15 cellular contexts compared by ENCODE assay signal in the genomic region with DNA sequence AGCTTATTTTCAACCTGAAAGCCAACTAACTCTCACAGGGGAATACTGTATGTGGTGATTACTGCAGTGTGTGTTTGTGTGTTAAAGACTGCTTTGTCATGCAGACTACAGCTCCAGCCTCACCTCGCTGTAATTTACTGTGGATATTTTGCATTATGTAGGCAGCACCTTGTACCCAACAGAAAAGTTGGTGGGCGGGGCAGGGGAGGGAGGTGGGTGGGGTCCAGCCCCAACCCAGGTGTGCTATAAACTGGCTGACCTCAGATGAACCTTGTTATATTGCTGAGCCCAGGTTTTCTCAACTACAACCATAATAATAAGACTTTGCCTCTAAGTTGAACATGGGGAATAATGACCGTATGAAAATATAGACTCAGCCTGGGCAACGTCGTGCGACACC. TPM values are rescaled to one million over a fixed set of nuclear protein-coding genes. Genes with fewer than 3 reads are reported as not detected.
DNase-seq lines count a peak whose midpoint lies in the region; ATAC-seq, FAIRE-seq and TF ChIP-seq lines count a peak whose summit lies in the region.
"Not testable (repeated sequence)": the region's sequence is repeated elsewhere in the genome, so short reads cannot be mapped to it uniquely, and the experiment has no call there.
"Had no signal": no experiment of that assay in that cellular context is flagged by ENCODE, and none has a peak within 500 bp of the region (broad histone marks: within the 10 kb centered on the region; RNA-seq: fewer than 3 reads in every experiment).

No MANE protein-coding gene starts in this region.

- not testable (repeated sequence) for TF ChIP-seq POLR2A in K562 (conservative IDR thresholded peaks at IDR 0.05); transverse colon (IDR thresholded peaks at IDR 0.05)

- H4K20me1 ChIP-seq in K562 (replicated peaks; ENCODE audit: control insufficient read depth, insufficient read depth, low read length), result not testable (repeated sequence)

- ATAC-seq in K562, result not testable (repeated sequence)
- peak; percentile 87 for ATAC-seq in mucosa of descending colon

- not testable (repeated sequence) for H3K27ac ChIP-seq in K562 (ENCODE audit: extremely low read depth, low read depth, low read length); colonic mucosa; small intestine (ENCODE audit: low read depth in 1 of 2, low read length in 1 of 2)
- peak overlapping the region; percentile 46 to 73 (median 63) for H3K27ac ChIP-seq in transverse colon

- DNase-seq in LNCaP clone FGC (ENCODE audit: low read depth), result peak; percentile 25
- DNase-seq in K562 (ENCODE audit: extremely low read depth in 1 of 4, low spot score in 3 of 4), result not testable (repeated sequence)
- DNase-seq in colonic mucosa, result peak; percentile 32
- DNase-seq in mucosa of descending colon, result peak in 2 of 3 donors; percentile 57 to 64
- DNase-seq in small intestine, result peak; percentile 86
- DNase-seq in transverse colon, result peak; percentile 41

- not testable (repeated sequence) for H3K4me3 ChIP-seq in LNCaP clone FGC (ENCODE audit: low read depth, low read length); K562; colonic mucosa; mucosa of descending colon; small intestine (ENCODE audit: low read depth in 1 of 2, low read length in 2 of 2); transverse colon

- not testable (repeated sequence) for H3K4me1 ChIP-seq in K562 (replicated peaks in 1 of 2; ENCODE audit: control insufficient read depth in 2 of 2, insufficient read depth in 2 of 2, low read length in 2 of 2); colonic mucosa; mucosa of descending colon (ENCODE audit: low read depth); small intestine (ENCODE audit: control insufficient read depth in 2 of 2, insufficient read depth in 1 of 2, low read depth in 1 of 2, low read length in 1 of 2)
- H3K4me1 ChIP-seq in transverse colon, result peaks cover 0 to 14% (median 6%) of the 10 kb centered on the region in 4 donors

- CTCF ChIA-PET in K562 (lab: Yijun Ruan, JAX; ENCODE audit: low intra/inter-chr PET ratio), result interaction anchor here (0.6 kb wide), 1 partner anchor 150 kb away, joined by 3 read pairs; no protein-coding TSS in a partner anchor

- TF ChIP-seq EP300 in K562 (IDR thresholded peaks at IDR 0.05; ENCODE audit: low read length); transverse colon (IDR thresholded peaks at IDR 0.05; ENCODE audit: low read depth): not testable (repeated sequence)

- in situ Hi-C loops in K562 (cut with MboI), result loop anchor here (10.0 kb wide), 1 partner anchor 901 kb away; a partner anchor contains a TSS
- in situ Hi-C loops in transverse colon (cut with MboI; ENCODE audit: low pct_ligation_motif_present in 1 of 4, low pct_unique_long_range_greater_than_20kb in 1 of 4, low sequenced_read_pairs in 3 of 4), result loop anchor here in 1 of 4 donors (25.0 kb wide), 1 partner anchor 146 kb away; no protein-coding TSS in a partner anchor

- H3K27me3 ChIP-seq in K562 (ENCODE audit: control insufficient read depth in 2 of 2, insufficient read depth in 2 of 2, low read length in 2 of 2), result peaks cover 3 to 31% of the 10 kb centered on the region in 2 experiments; a peak in 2 of 5 replicates
- H3K27me3 ChIP-seq in colonic mucosa; small intestine (ENCODE audit: control insufficient read depth in 2 of 2, insufficient read depth in 2 of 2, low read length in 2 of 2); transverse colon: not testable (repeated sequence)

- POLR2A ChIA-PET in K562 (lab: Yijun Ruan, JAX), result interaction anchor here (2.0 kb wide), 1 partner anchor 8 kb away, joined by 4 read pairs; no protein-coding TSS in a partner anchor

- H3K79me2 ChIP-seq in K562 (ENCODE audit: control insufficient read depth, insufficient read depth, low read length), result not testable (repeated sequence)

- FAIRE-seq in K562 (lab: Jason Lieb, UNC), result peak; percentile 79
- FAIRE-seq in small intestine (lab: Jason Lieb, UNC), result not testable (repeated sequence)

- not testable (repeated sequence) for H3K9ac ChIP-seq in K562 (ENCODE audit: insufficient read depth in 1 of 2, low read depth in 2 of 2, low read length in 2 of 2); colonic mucosa (ENCODE audit: low read depth in 2 of 2, low read length in 2 of 2)

- intact Hi-C loops in K562 (cut with micrococcal nuclease), result loop anchor here (10.0 kb wide), 2 partner anchors 91 to 521 kb away; no protein-coding TSS in a partner anchor
- intact Hi-C loops in colonic mucosa (cut with DNase I); mucosa of descending colon (cut with DNase I, micrococcal nuclease); transverse colon (cut with DNase I; ENCODE audit: low total_unique reads): not testable (repeated sequence)

- TF ChIP-seq RAD21 in K562 (CRISPR knock-in tag; conservative IDR thresholded peaks at IDR 0.05 in 1 of 2, IDR thresholded peaks at IDR 0.05 in 1 of 2), result not testable (repeated sequence)

- not testable (repeated sequence) for H3K4me2 ChIP-seq in K562 (ENCODE audit: insufficient read depth, low read length)

- not testable (repeated sequence) for H2AFZ ChIP-seq in K562 (ENCODE audit: low read depth, low read length)

- not testable (repeated sequence) for BruUV-seq in K562 (replicated peaks; lab: Mats Ljungman, UMichigan)

- WGBS in K562 (ENCODE audit: insufficient coverage, low coverage, missing lambda C conversion rate), result 4% methylated on average over 6 of the region's 6 CpGs
- 15 to 51% (median 26%) methylated on average over 6 of the region's 6 CpGs for WGBS in small intestine, 3 donors
- 6 to 27% methylated on average over 2 to 6 of the region's 6 CpGs for WGBS in transverse colon (ENCODE audit: low coverage in 1 of 2), 2 donors

- H3K9me3 ChIP-seq in K562 (replicated peaks; ENCODE audit: control insufficient read depth, insufficient read depth, low read depth, low read length); colonic mucosa; mucosa of descending colon; small intestine (ENCODE audit: control insufficient read depth, low read depth); transverse colon: not testable (repeated sequence)

- not testable (repeated sequence) for TF ChIP-seq CTCF in LNCaP clone FGC (IDR thresholded peaks at IDR 0.05; ENCODE audit: control insufficient read depth, extremely low read depth, insufficient read depth); K562 (IDR thresholded peaks at IDR 0.05 in 2 of 3, conservative IDR thresholded peaks at IDR 0.05 in 1 of 3; ENCODE audit: insufficient read depth in 2 of 3, low read depth in 1 of 3, low read length in 3 of 3); colonic mucosa (IDR thresholded peaks at IDR 0.05); mucosa of descending colon (IDR thresholded peaks at IDR 0.05); transverse colon (IDR thresholded peaks at IDR 0.05)

- not testable (repeated sequence) for H3K36me3 ChIP-seq in K562 (ENCODE audit: control insufficient read depth, insufficient read depth, low read length); colonic mucosa; mucosa of descending colon (ENCODE audit: low read depth); small intestine (ENCODE audit: control insufficient read depth in 2 of 2, insufficient read depth in 2 of 2, low read length in 2 of 2); transverse colon

- not testable (repeated sequence) for H3K9me1 ChIP-seq in K562 (ENCODE audit: control insufficient read depth, insufficient read depth, low read length)

RNA-seq across cellular contexts. Expression of a gene that starts 26.2 kb away (rescaled TPM):
- not detected in 2 replicates for total RNA-seq in K562 (2011; cell fraction: chromatin; rRNA removed; ENCODE audit: low replicate concordance)
- not detected in 2 replicates for total RNA-seq in K562 (2011; cell fraction: nucleolus; rRNA removed)
- total RNA-seq in K562 (2011; cell fraction: nucleoplasm; rRNA removed), result not detected in 2 replicates
- total RNA-seq in K562 (2014; rRNA removed) (not detected in 2 replicates), K562 (2014; rRNA removed; fragmentation: Illumina TruSeq; extraction: Trizol) (not detected in 2 replicates), K562 (2015; rRNA removed; fragmentation: Illumina TruSeq; extraction: Trizol) (not detected in 2 replicates), K562 (2021) (not detected in 2 replicates), colonic mucosa (not detected), mucosa of descending colon (not detected), transverse colon (not detected)
- polyA plus RNA-seq in K562 (2011; rRNA removed) (not detected in 2 replicates), K562 (2014; fragmentation: Illumina TruSeq; extraction: Trizol) (not detected in 2 replicates), K562 (2014; fragmentation: Nextera tagmentation; extraction: Ambion mirVana) (not detected), K562 (2014; rRNA removed) (not detected in 2 replicates), small intestine (not detected)
- not detected in 2 replicates for polyA plus RNA-seq in K562 (2011; cell fraction: cytosol; rRNA removed)
- not detected in 2 replicates for polyA plus RNA-seq in K562 (2011; cell fraction: nucleus; rRNA removed)
- polyA plus RNA-seq in K562 (2012), result not detected in 2 replicates
- not detected in 2 replicates for polyA minus RNA-seq in K562 (2011; rRNA and poly(A)+ RNA removed)
- not detected in 2 replicates for polyA minus RNA-seq in K562 (2011; cell fraction: cytosol; rRNA and poly(A)+ RNA removed)
- polyA minus RNA-seq in K562 (2011; cell fraction: nucleus; rRNA and poly(A)+ RNA removed), result not detected in 2 replicates
- total RNA-seq: A673; CD4-positive, alpha-beta memory T cell; CD4-positive, CD25-positive, alpha-beta regulatory T cell; CD8-positive, alpha-beta memory T cell; Daoy; G401; GM12878 had no signal
- polyA plus RNA-seq: AG04450; CD14-positive monocyte; CD4-positive, alpha-beta memory T cell; CD4-positive, CD25-positive, alpha-beta regulatory T cell; CD8-positive, alpha-beta memory T cell; GM12878 had no signal
